ENCODE assay signal across 8 cellular contexts in genomic region chr17:48831549-48831883, GRCh38. TPM values are rescaled to one million over a fixed set of nuclear protein-coding genes. Genes with fewer than 3 reads are reported as not detected.
DNase-seq lines count a peak whose midpoint lies in the region; ATAC-seq and TF ChIP-seq lines count a peak whose summit lies in the region.

No MANE protein-coding gene starts in this region.

- peaks cover 11% of the 10 kb centered on the region for H3K27me3 Mint-ChIP-seq in T-helper 1 cell treated with Interleukin-12 subunit alpha and Interleukin-12 subunit beta and Interleukin-4 antibody, amounts not matched to agents 30 μg/mL and 1 μg/mL, for 36 hours (ENCODE audit: low read depth)

- peak overlapping the region; percentile 95 to 98 (median 97) for H3K27ac ChIP-seq in adrenal gland
- H3K27ac ChIP-seq in left lung = peak overlapping the region; percentile 96 to 97
- peak overlapping the region; percentile 62 for H3K27ac ChIP-seq in temporal lobe (ENCODE audit: low read depth, low read length)

- TF ChIP-seq CTCF in adrenal gland (IDR thresholded peaks at IDR 0.05) (no peak), left lung (IDR thresholded peaks at IDR 0.05) (no peak), GM20000 (IDR thresholded peaks at IDR 0.05; ENCODE audit: extremely low read depth, missing control alignments) (no peak)

- no peak for TF ChIP-seq POLR2A in adrenal gland (IDR thresholded peaks at IDR 0.05)

- DNase-seq in T-helper 1 cell (no peak), adrenal gland (no peak), left lung (no peak), GM20000 (ENCODE audit: low spot score) (no peak), NCI-H146 (lab: John Stamatoyannopoulos, UW) (no peak)

- H3K9me3 Mint-ChIP-seq in T-helper 1 cell treated with Interleukin-12 subunit alpha and Interleukin-12 subunit beta and Interleukin-4 antibody, amounts not matched to agents 30 μg/mL and 1 μg/mL, for 36 hours = no peaks in the 10 kb centered on the region

- H3K4me3 Mint-ChIP-seq in T-helper 1 cell treated with Interleukin-12 subunit alpha and Interleukin-12 subunit beta and Interleukin-4 antibody, amounts not matched to agents 30 μg/mL and 1 μg/mL, for 36 hours = peak overlapping the region; percentile 97

- H3K4me1 ChIP-seq in adrenal gland (replicated peaks in 1 of 2) (peaks cover 16 to 48% of the 10 kb centered on the region in 2 donors), left lung (peaks cover 12 to 57% of the 10 kb centered on the region in 2 donors)

- H3K36me3 Mint-ChIP-seq in T-helper 1 cell treated with Interleukin-12 subunit alpha and Interleukin-12 subunit beta and Interleukin-4 antibody, amounts not matched to agents 30 μg/mL and 1 μg/mL, for 36 hours (ENCODE audit: low read depth) = peaks cover 17% of the 10 kb centered on the region

- H3K4me1 Mint-ChIP-seq in T-helper 1 cell treated with Interleukin-12 subunit alpha and Interleukin-12 subunit beta and Interleukin-4 antibody, amounts not matched to agents 30 μg/mL and 1 μg/mL, for 36 hours (ENCODE audit: low read depth) = peaks cover 42% of the 10 kb centered on the region

- WGBS in adrenal gland, 4 donors = 1 to 2% (median 1%) methylated on average over 8 of the region's 8 CpGs

- H3K4me3 ChIP-seq in adrenal gland = peak overlapping the region; percentile 58 to 99 (median 76)
- H3K4me3 ChIP-seq in left lung = peak overlapping the region; percentile 80 to 91

- peak overlapping the region; percentile 100 for H3K27ac Mint-ChIP-seq in T-helper 1 cell treated with Interleukin-12 subunit alpha and Interleukin-12 subunit beta and Interleukin-4 antibody, amounts not matched to agents 30 μg/mL and 1 μg/mL, for 36 hours

- no peaks in the 10 kb centered on the region for H3K9me3 ChIP-seq in adrenal gland (replicated peaks in 1 of 3)
- no peaks in the 10 kb centered on the region for H3K9me3 ChIP-seq in left lung

- intact Hi-C loops in adrenal gland (cut with DNase I) (no loop called here), left lung (cut with DNase I) (no loop called here)

- H3K27me3 ChIP-seq in adrenal gland (no peaks in the 10 kb centered on the region), left lung (no peaks in the 10 kb centered on the region)

- ATAC-seq in left lung (no peak), HG03571 (IDR thresholded peaks at IDR 0.05; ENCODE audit: unreplicated experiment) (no peak)

- no peaks in the 10 kb centered on the region for H3K36me3 ChIP-seq in adrenal gland (replicated peaks in 1 of 2)
- no peaks in the 10 kb centered on the region for H3K36me3 ChIP-seq in left lung

RNA-seq across cellular contexts. Expression of gene CALCOCO2, which starts 0.7 kb away (rescaled TPM):
- total RNA-seq in adrenal gland (100 to 1,000 TPM in 7 of 8 donors, 10 to 100 TPM in 1; 84.8 to 163 (median 146) TPM), left lung (100 to 1,000 TPM; 116 to 128 TPM), temporal lobe (16.5 TPM)
- polyA plus RNA-seq in adrenal gland = 100 to 1,000 TPM in 1 of 3 donors, 10 to 100 TPM in 2; 44.5 to 199 (median 61.9) TPM

RNA-seq across cellular contexts. Expression of gene TTLL6, which starts 14.5 kb away (rescaled TPM):
- total RNA-seq in adrenal gland = under 1 TPM in 4 of 8 donors, not detected in 4; 0.27 to 0.55 (median 0.44) TPM
- 1 to 10 TPM in 1 of 3 donors, under 1 TPM in 2; 0.29 to 2.0 (median 0.51) TPM for polyA plus RNA-seq in adrenal gland
- total RNA-seq in left lung = 1 to 10 TPM in 1 of 2 donors, under 1 TPM in 1; 0.35 to 1.3 TPM
- total RNA-seq in temporal lobe = 0.25 TPM
